In genomic region chr2:9278439-9278838, GRCh38 we compare ENCODE assay signal across 17 cellular contexts.
A peak's percentile ranks its signal among the peaks of the same experiment; 100 is the strongest.
DNase-seq lines count a peak whose midpoint lies in the region; ATAC-seq and TF ChIP-seq lines count a peak whose summit lies in the region.
"Had no signal": no experiment of that assay in that cellular context is flagged by ENCODE, and none has a peak within 500 bp of the region (broad histone marks: within the 10 kb centered on the region; RNA-seq: fewer than 3 reads in every experiment).

No MANE protein-coding gene starts in this region.

- no peak overlapping the region for H3K27ac Mint-ChIP-seq in HFFc6
- peak overlapping the region; percentile 18 for H3K27ac Mint-ChIP-seq in osteocyte (ENCODE audit: unreplicated experiment)
- H3K27ac Mint-ChIP-seq: H9 had no signal

- no peak overlapping the region for H3K14ac ChIP-seq in trophoblast cell (ENCODE audit: low read length)

- no peak overlapping the region for H2BK12ac ChIP-seq in trophoblast cell (ENCODE audit: low read length)

- H3K27me3 Mint-ChIP-seq in HFFc6 (ENCODE audit: insufficient read depth) (peaks cover 4% of the 10 kb centered on the region), osteocyte (ENCODE audit: unreplicated experiment) (no peaks in the 10 kb centered on the region)

- H4K12ac ChIP-seq in trophoblast cell (ENCODE audit: low read depth, low read length) = no peak overlapping the region

- H3K18ac ChIP-seq in trophoblast cell (ENCODE audit: low read length) = no peak overlapping the region

- no peaks in the 10 kb centered on the region for H3K79me1 ChIP-seq in trophoblast cell (ENCODE audit: low read length)

- BruUV-seq in Panc1 (replicated peaks; lab: Mats Ljungman, UMichigan) = no TSS peak

- peaks cover 96% of the 10 kb centered on the region for H3K4me1 ChIP-seq in Panc1 (ENCODE audit: control insufficient read depth, insufficient read depth, low read length)
- peaks cover 1 to 4% of the 10 kb centered on the region in 2 experiments for H3K4me1 ChIP-seq in trophoblast cell (ENCODE audit: control insufficient read depth in 1 of 2, insufficient read depth in 2 of 2, low read length in 2 of 2)
- peaks cover 8% of the 10 kb centered on the region for H3K4me1 ChIP-seq in right cardiac atrium (ENCODE audit: control insufficient read depth, insufficient read depth, low read length)

- ATAC-seq in Panc1 (no peak), right cardiac atrium (no peak)

- no peaks in the 10 kb centered on the region for H3K9me3 ChIP-seq in Panc1 (ENCODE audit: control insufficient read depth, insufficient read depth, low read depth, low read length)
- H3K9me3 ChIP-seq in trophoblast cell (ENCODE audit: insufficient read depth, low read depth, low read length) = no peaks in the 10 kb centered on the region
- H3K9me3 ChIP-seq in right cardiac atrium (ENCODE audit: control insufficient read depth, low read length) = no peaks in the 10 kb centered on the region

- no peak overlapping the region for H3K9ac ChIP-seq in trophoblast cell (ENCODE audit: low read length)
- H3K9ac ChIP-seq: KMS-11 had no signal

- no peak overlapping the region for H4K8ac ChIP-seq in trophoblast cell (ENCODE audit: low read depth, low read length)

- H3K4me3 Mint-ChIP-seq in HFFc6 (no peak overlapping the region), osteocyte (ENCODE audit: unreplicated experiment) (no peak overlapping the region)
- H3K4me3 Mint-ChIP-seq: H9 had no signal

- DNase-seq in DMS79 (lab: John Stamatoyannopoulos, UW) (peak; percentile 1), HFFc6 (no peak), Panc1 (ENCODE audit: low read depth, low spot score) (no peak), osteocyte (ENCODE audit: extremely low spot score, unreplicated experiment) (no peak), trophoblast cell (no peak), NCI-H187 (lab: John Stamatoyannopoulos, UW) (no peak), right cardiac atrium (no peak)
- DNase-seq: ACHN, DND-41, H9, NCI-H1436 treated with DMSO at 0.1 percent for 48 hours, NCI-H2081 treated with DMSO at 0.1 percent for 48 hours, NCI-H526 treated with DMSO at 0.1 percent for 48 hours, SIG-M5 had no signal

- H3K4me3 ChIP-seq in Panc1 (ENCODE audit: low read depth in 2 of 2, low read length in 2 of 2) (no peak overlapping the region), trophoblast cell (ENCODE audit: low read depth, low read length) (no peak overlapping the region), right cardiac atrium (ENCODE audit: low read length) (no peak overlapping the region)

- H3K4ac ChIP-seq in trophoblast cell (ENCODE audit: low read depth, low read length) = no peak overlapping the region

- no CpG with 5 or more reads among the region's 7 CpGs for WGBS in trophoblast cell (ENCODE audit: extremely low coverage, insufficient coverage, insufficient read length)
- WGBS in right cardiac atrium = 91% methylated on average over 7 of the region's 7 CpGs

- no peak overlapping the region for H2BK5ac ChIP-seq in trophoblast cell (ENCODE audit: low read depth, low read length, poor library complexity)

- peaks cover 25% of the 10 kb centered on the region for H3K36me3 Mint-ChIP-seq in HFFc6 (ENCODE audit: low read depth)
- peaks cover 12% of the 10 kb centered on the region for H3K36me3 Mint-ChIP-seq in osteocyte (ENCODE audit: unreplicated experiment)

- H3K27me3 ChIP-seq in Panc1 (ENCODE audit: control insufficient read depth, insufficient read depth, low read length) = no peaks in the 10 kb centered on the region
- H3K27me3 ChIP-seq in trophoblast cell (ENCODE audit: insufficient read depth, low read length) = no peaks in the 10 kb centered on the region
- H3K27me3 ChIP-seq in right cardiac atrium (ENCODE audit: control insufficient read depth, insufficient read depth) = no peaks in the 10 kb centered on the region

- 0 out of 2 replicates have a peak, but pooled peaks have one; percentile 19 for TF ChIP-seq CTCF in HFFc6 (IDR thresholded peaks at IDR 0.05)
- peak; percentile 23; the same call in 1 of the 2 replicates for TF ChIP-seq CTCF in Panc1 (IDR thresholded peaks at IDR 0.05)
- TF ChIP-seq CTCF in osteocyte (IDR thresholded peaks at IDR 0.05) = no peak

- no peak overlapping the region for H2BK120ac ChIP-seq in trophoblast cell (ENCODE audit: insufficient read depth, low read length, poor library complexity)

- CTCF ChIA-PET in Panc1 (lab: Charles Lee) = interaction anchor here (0.5 to 0.7 kb wide), 2 partner anchors 22 to 36 kb away, joined by 3 to 4 read pairs; no protein-coding TSS in a partner anchor

- peaks cover 63% of the 10 kb centered on the region for H3K4me1 Mint-ChIP-seq in HFFc6 (ENCODE audit: low read depth)
- H3K4me1 Mint-ChIP-seq in osteocyte (ENCODE audit: unreplicated experiment) = peaks cover 72% of the 10 kb centered on the region

- no peak overlapping the region for H2AK5ac ChIP-seq in trophoblast cell (ENCODE audit: low read length)

- H3K23ac ChIP-seq in trophoblast cell (ENCODE audit: low read length) = no peak overlapping the region

- peak overlapping the region; percentile 58 for H3K27ac ChIP-seq in Panc1 (ENCODE audit: low read length)
- no peak overlapping the region for H3K27ac ChIP-seq in trophoblast cell (ENCODE audit: low read depth, low read length)
- no peak overlapping the region for H3K27ac ChIP-seq in right cardiac atrium (ENCODE audit: low read length)
- H3K27ac ChIP-seq: C4-2B, HL-60, KMS-11 had no signal

- H3K4me2 ChIP-seq in trophoblast cell (ENCODE audit: low read length) = no peak overlapping the region
- H3K4me2 ChIP-seq: KMS-11 had no signal

- no peak overlapping the region for H2AFZ ChIP-seq in trophoblast cell (ENCODE audit: insufficient read depth, low read length, poor library complexity)

- H3K36me3 ChIP-seq in Panc1 (ENCODE audit: control insufficient read depth, insufficient read depth, low read length) (peaks cover 2% of the 10 kb centered on the region; the same call in 1 of the 2 replicates), trophoblast cell (ENCODE audit: control insufficient read depth in 1 of 2, insufficient read depth in 2 of 2, low read length in 2 of 2) (peaks cover 3 to 12% of the 10 kb centered on the region in 2 experiments)

- POLR2A ChIA-PET in Panc1 (lab: Charles Lee) = no interaction called here

- H3K79me2 ChIP-seq in trophoblast cell (ENCODE audit: control insufficient read depth, insufficient read depth, low read length, poor library complexity) = no peaks in the 10 kb centered on the region

- no peak overlapping the region for H4K91ac ChIP-seq in trophoblast cell (ENCODE audit: low read depth, low read length)

- H3K9me3 Mint-ChIP-seq in HFFc6 = 0 out of 2 replicates have a peak, but pooled peaks cover under 1% of the 10 kb centered on the region
- no peaks in the 10 kb centered on the region for H3K9me3 Mint-ChIP-seq in osteocyte (ENCODE audit: unreplicated experiment)
- H3K9me3 Mint-ChIP-seq: H9 had no signal

- intact Hi-C loops in Panc1 (cut with micrococcal nuclease; ENCODE audit: unreplicated experiment) (no loop called here), right cardiac atrium (cut with DNase I) (loop anchor here in 1 of 4 donors (10.0 kb wide), 1 partner anchor 74 kb away; the partner anchor contains the start of gene ASAP2)

- in situ Hi-C loops in Panc1 (cut with HindIII; ENCODE audit: low pct_unique_long_range_greater_than_20kb, low sequenced_read_pairs) = no loop called here
